23 cellular contexts compared by ENCODE assay signal in the genomic region with DNA sequence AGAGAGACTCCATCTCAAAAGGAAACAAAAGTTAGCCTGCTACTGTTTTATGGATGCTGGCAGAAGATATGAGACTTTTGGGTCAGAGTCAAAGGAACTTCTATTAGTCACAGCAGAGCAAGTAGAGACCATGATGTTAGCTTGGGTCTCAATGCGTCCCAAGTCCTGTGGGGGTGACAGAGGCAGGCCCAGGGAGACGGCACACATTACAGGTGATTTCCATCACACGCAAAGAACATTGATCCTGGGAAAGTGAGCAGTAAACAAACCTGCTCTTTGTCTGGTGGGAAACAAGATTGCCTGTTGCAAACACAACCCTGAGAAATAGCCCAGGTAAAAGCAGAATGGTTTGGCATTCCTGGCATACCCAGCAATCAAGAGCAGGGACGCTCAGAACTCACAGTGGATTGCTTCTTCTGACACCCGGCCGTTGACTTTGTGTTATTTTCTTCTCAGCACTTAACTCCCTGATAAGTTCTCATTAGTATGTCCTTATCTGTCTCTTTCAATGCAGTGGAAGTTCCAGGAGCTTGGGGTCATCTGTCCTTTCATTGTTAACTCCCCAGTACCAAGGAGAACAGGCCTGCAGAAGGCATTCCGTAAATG. TPM values are rescaled to one million over a fixed set of nuclear protein-coding genes. Genes with fewer than 3 reads are reported as not detected.
"Had no signal": no experiment of that assay in that cellular context is flagged by ENCODE, and none has a peak within 500 bp of the region (broad histone marks: within the 10 kb centered on the region; RNA-seq: fewer than 3 reads in every experiment).

No MANE protein-coding gene starts in this region.

- H3K36me3 Mint-ChIP-seq: activated naive CD4-positive, alpha-beta T cell treated with anti-CD3 and anti-CD28 coated beads, Interleukin-2, amount 50 U/mL, for 24 hours; memory B cell; naive thymus-derived CD4-positive, alpha-beta T cell; neural progenitor cell; stimulated activated effector memory CD8-positive, alpha-beta T cell treated with anti-CD3 and anti-CD28 coated beads, Interleukin-12 subunit alpha, Interleukin-12 subunit beta, amount 100 ng/mL, for 72 hours; T-cell; type B pancreatic cell had no signal

- H3K27ac Mint-ChIP-seq: activated CD4-positive, alpha-beta T cell treated with anti-CD3 and anti-CD28 coated beads, Interleukin-2, amount 10 ng/mL, durations not matched to agents 7 days and 5 days; activated naive CD4-positive, alpha-beta T cell treated with anti-CD3 and anti-CD28 coated beads, Interleukin-2, amount 50 U/mL, for 24 hours; activated T-cell treated with anti-CD3 and anti-CD28 coated beads, Interleukin-2, amount 50 U/mL, for 72 hours; effector memory CD8-positive, alpha-beta T cell; memory B cell; naive thymus-derived CD4-positive, alpha-beta T cell; neural progenitor cell; stimulated activated effector memory CD8-positive, alpha-beta T cell treated with anti-CD3 and anti-CD28 coated beads, Interleukin-12 subunit alpha, Interleukin-12 subunit beta, amount 100 ng/mL, for 72 hours; T-cell; type B pancreatic cell had no signal

- ATAC-seq: activated T-cell treated with anti-CD3 and anti-CD28 coated beads, Interleukin-2, amount 50 U/mL, for 72 hours; effector memory CD8-positive, alpha-beta T cell; foreskin keratinocyte; naive thymus-derived CD4-positive, alpha-beta T cell; stimulated activated effector memory CD8-positive, alpha-beta T cell treated with anti-CD3 and anti-CD28 coated beads, Interleukin-12 subunit alpha, Interleukin-12 subunit beta, amount 100 ng/mL, for 72 hours; T-cell had no signal

- FAIRE-seq: bronchial epithelial cell had no signal

- H3K36me3 ChIP-seq: ascending aorta, neural progenitor cell, sigmoid colon, stomach had no signal

- H3K4me1 ChIP-seq: ascending aorta, foreskin keratinocyte, neural progenitor cell had no signal

- H3K27ac ChIP-seq: ascending aorta, epithelial cell of prostate, foreskin keratinocyte, neural progenitor cell, sigmoid colon, stomach had no signal

- H3K9me3 ChIP-seq: ascending aorta, sigmoid colon, stomach had no signal

- H3K27me3 ChIP-seq: ascending aorta, neural progenitor cell, sigmoid colon, stomach had no signal

- H3K9me3 Mint-ChIP-seq: activated CD4-positive, alpha-beta T cell treated with anti-CD3 and anti-CD28 coated beads, Interleukin-2, amount 10 ng/mL, durations not matched to agents 7 days and 5 days; activated naive CD4-positive, alpha-beta T cell treated with anti-CD3 and anti-CD28 coated beads, Interleukin-2, amount 50 U/mL, for 24 hours; activated T-cell treated with anti-CD3 and anti-CD28 coated beads, Interleukin-2, amount 50 U/mL, for 72 hours; effector memory CD8-positive, alpha-beta T cell; memory B cell; stimulated activated effector memory CD8-positive, alpha-beta T cell treated with anti-CD3 and anti-CD28 coated beads, Interleukin-12 subunit alpha, Interleukin-12 subunit beta, amount 100 ng/mL, for 72 hours; T-cell; type B pancreatic cell had no signal

- DNase-seq: activated CD4-positive, alpha-beta T cell treated with anti-CD3 and anti-CD28 coated beads, Interleukin-2, amount 10 ng/mL, durations not matched to agents 7 days and 5 days; activated effector memory CD4-positive, alpha-beta T cell treated with anti-CD3 and anti-CD28 coated beads, Interleukin-2, amount 50 U/mL, for 16 hours; activated T-cell treated with anti-CD3 and anti-CD28 coated beads, Interleukin-2, amount 50 U/mL, for 72 hours; dermis blood vessel endothelial cell; effector memory CD8-positive, alpha-beta T cell; foreskin keratinocyte; hypothalamus; naive thymus-derived CD4-positive, alpha-beta T cell; sigmoid colon; stimulated activated CD4-positive, alpha-beta T cell treated with anti-CD3 and anti-CD28 coated beads, Interleukin-4, amount 100 ng/mL, for 24 hours; stomach; T-cell; T-helper 9 cell had no signal

- H3K4me1 Mint-ChIP-seq: activated CD4-positive, alpha-beta T cell treated with anti-CD3 and anti-CD28 coated beads, Interleukin-2, amount 10 ng/mL, durations not matched to agents 7 days and 5 days; activated naive CD4-positive, alpha-beta T cell treated with anti-CD3 and anti-CD28 coated beads, Interleukin-2, amount 50 U/mL, for 24 hours; memory B cell; naive thymus-derived CD4-positive, alpha-beta T cell; stimulated activated effector memory CD8-positive, alpha-beta T cell treated with anti-CD3 and anti-CD28 coated beads, Interleukin-12 subunit alpha, Interleukin-12 subunit beta, amount 100 ng/mL, for 72 hours; T-cell had no signal

- H3K4me3 ChIP-seq: ascending aorta, neural progenitor cell, sigmoid colon, stomach had no signal

- H3K4me3 Mint-ChIP-seq: activated CD4-positive, alpha-beta T cell treated with anti-CD3 and anti-CD28 coated beads, Interleukin-2, amount 10 ng/mL, durations not matched to agents 7 days and 5 days; activated naive CD4-positive, alpha-beta T cell treated with anti-CD3 and anti-CD28 coated beads, Interleukin-2, amount 50 U/mL, for 24 hours; activated T-cell treated with anti-CD3 and anti-CD28 coated beads, Interleukin-2, amount 50 U/mL, for 72 hours; effector memory CD8-positive, alpha-beta T cell; memory B cell; naive thymus-derived CD4-positive, alpha-beta T cell; neural progenitor cell; stimulated activated effector memory CD8-positive, alpha-beta T cell treated with anti-CD3 and anti-CD28 coated beads, Interleukin-12 subunit alpha, Interleukin-12 subunit beta, amount 100 ng/mL, for 72 hours; T-cell; type B pancreatic cell had no signal

- H3K9ac ChIP-seq: neural progenitor cell had no signal

RNA-seq across cellular contexts. Expression of gene LGI2, which starts 51.2 kb away (rescaled TPM):
- total RNA-seq: activated CD4-positive, alpha-beta T cell treated with anti-CD3 and anti-CD28 coated beads, Interleukin-2, amount 10 ng/mL, durations not matched to agents 7 days and 5 days; activated CD8-positive, alpha-beta memory T cell treated with anti-CD3 and anti-CD28 coated beads for 36 hours; activated T-cell treated with anti-CD3 and anti-CD28 coated beads, Interleukin-2, amount 50 U/mL, for 72 hours; bronchial epithelial cell; dermis blood vessel endothelial cell; foreskin keratinocyte; naive thymus-derived CD4-positive, alpha-beta T cell had no signal
- polyA plus RNA-seq: fibroblast of lung; foreskin keratinocyte; naive thymus-derived CD4-positive, alpha-beta T cell had no signal
